In the genomic region with DNA sequence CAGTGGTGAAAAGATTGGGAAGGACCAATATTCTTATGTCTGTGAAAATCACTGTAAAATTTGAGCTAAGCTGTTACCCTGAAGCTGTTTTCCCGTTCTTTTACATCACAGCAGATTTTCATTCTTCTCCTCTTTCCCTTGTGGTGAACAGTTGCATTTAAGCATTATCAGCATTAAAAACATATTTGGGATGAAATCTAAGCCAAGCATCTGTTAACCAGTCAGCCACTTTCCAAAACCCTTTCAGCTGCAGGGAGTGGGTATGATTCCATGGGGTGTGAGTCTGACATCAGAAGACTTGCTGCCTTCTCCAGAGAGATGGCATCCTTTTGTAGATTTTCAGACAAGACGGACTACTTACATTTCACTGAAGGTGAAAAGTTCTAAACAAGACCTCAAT, we compare ENCODE assay signal across 14 cellular contexts.
DNase-seq lines count a peak whose midpoint lies in the region; ATAC-seq and TF ChIP-seq lines count a peak whose summit lies in the region.
"Had no signal": no experiment of that assay in that cellular context is flagged by ENCODE, and none has a peak within 500 bp of the region (broad histone marks: within the 10 kb centered on the region; RNA-seq: fewer than 3 reads in every experiment).

No MANE protein-coding gene starts in this region.

- H3K9me3 ChIP-seq in Panc1 (ENCODE audit: control insufficient read depth, insufficient read depth, low read depth, low read length) = no peaks in the 10 kb centered on the region
- H3K9me3 ChIP-seq: ascending aorta, heart left ventricle had no signal

- no peaks in the 10 kb centered on the region for H3K9me3 Mint-ChIP-seq in stimulated activated memory B cell treated with anti-CD40 and anti-IgM and Interleukin-4, amounts not matched to agents 10 μg/mL and 1 μg/mL and 100 μg/mL, for 72 hours
- H3K9me3 Mint-ChIP-seq: activated T-cell treated with anti-CD3 and anti-CD28 coated beads, Interleukin-2, amount 50 U/mL, for 72 hours; naive thymus-derived CD4-positive, alpha-beta T cell had no signal

- TSS peak; percentile 9 for BruUV-seq in Panc1 (replicated peaks; lab: Mats Ljungman, UMichigan)

- H3K4me3 ChIP-seq in Panc1 (ENCODE audit: low read depth in 2 of 2, low read length in 2 of 2) = no peak overlapping the region
- H3K4me3 ChIP-seq: ascending aorta, heart left ventricle had no signal

- intact Hi-C loops in Panc1 (cut with micrococcal nuclease; ENCODE audit: unreplicated experiment) = no loop called here

- H3K36me3 Mint-ChIP-seq in stimulated activated memory B cell treated with anti-CD40 and anti-IgM and Interleukin-4, amounts not matched to agents 10 μg/mL and 1 μg/mL and 100 μg/mL, for 72 hours = no peaks in the 10 kb centered on the region
- H3K36me3 Mint-ChIP-seq: naive thymus-derived CD4-positive, alpha-beta T cell had no signal

- POLR2A ChIA-PET in Panc1 (lab: Charles Lee) = no interaction called here

- no peaks in the 10 kb centered on the region for H3K27me3 ChIP-seq in Panc1 (ENCODE audit: control insufficient read depth, insufficient read depth, low read length)
- H3K27me3 ChIP-seq: ascending aorta, heart left ventricle had no signal

- no peaks in the 10 kb centered on the region; the same call in 1 of the 2 replicates for H3K36me3 ChIP-seq in Panc1 (ENCODE audit: control insufficient read depth, insufficient read depth, low read length)
- H3K36me3 ChIP-seq: ascending aorta, heart left ventricle had no signal

- H3K4me3 Mint-ChIP-seq in stimulated activated memory B cell treated with anti-CD40 and anti-IgM and Interleukin-4, amounts not matched to agents 10 μg/mL and 1 μg/mL and 100 μg/mL, for 72 hours = no peak overlapping the region
- H3K4me3 Mint-ChIP-seq: activated T-cell treated with anti-CD3 and anti-CD28 coated beads, Interleukin-2, amount 50 U/mL, for 72 hours; naive thymus-derived CD4-positive, alpha-beta T cell had no signal

- H3K27ac ChIP-seq in Panc1 (ENCODE audit: low read length) = peak overlapping the region; percentile 86
- H3K27ac ChIP-seq: ascending aorta, heart left ventricle had no signal

- peaks cover 81% of the 10 kb centered on the region for H3K4me1 Mint-ChIP-seq in stimulated activated memory B cell treated with anti-CD40 and anti-IgM and Interleukin-4, amounts not matched to agents 10 μg/mL and 1 μg/mL and 100 μg/mL, for 72 hours
- H3K4me1 Mint-ChIP-seq: naive thymus-derived CD4-positive, alpha-beta T cell had no signal

- in situ Hi-C loops in Panc1 (cut with HindIII; ENCODE audit: low pct_unique_long_range_greater_than_20kb, low sequenced_read_pairs) = no loop called here

- peak overlapping the region; percentile 5 for H3K27ac Mint-ChIP-seq in stimulated activated memory B cell treated with anti-CD40 and anti-IgM and Interleukin-4, amounts not matched to agents 10 μg/mL and 1 μg/mL and 100 μg/mL, for 72 hours
- H3K27ac Mint-ChIP-seq: activated T-cell treated with anti-CD3 and anti-CD28 coated beads, Interleukin-2, amount 50 U/mL, for 72 hours; naive thymus-derived CD4-positive, alpha-beta T cell had no signal

- peak; percentile 72 for DNase-seq in GM03348 (ENCODE audit: low spot score)
- DNase-seq in Panc1 (ENCODE audit: low read depth, low spot score) = no peak
- peak; percentile 74 for DNase-seq in fibroblast of gingiva (ENCODE audit: low read depth)
- no peak for DNase-seq in NOMO-1 treated with DMSO at 0.1 percent for 48 hours (lab: John Stamatoyannopoulos, UW; ENCODE audit: unreplicated experiment)
- DNase-seq in OCI-M2 (lab: John Stamatoyannopoulos, UW; ENCODE audit: unreplicated experiment) = no peak
- no peak for DNase-seq in GOT3 (lab: John Stamatoyannopoulos, UW)
- DNase-seq: activated CD4-positive, alpha-beta T cell treated with anti-CD3 and anti-CD28 coated beads for 48 hours; activated T-cell treated with anti-CD3 and anti-CD28 coated beads, Interleukin-2, amount 50 U/mL, for 72 hours; effector memory CD4-positive, alpha-beta T cell; heart left ventricle; MM.1S; naive thymus-derived CD4-positive, alpha-beta T cell had no signal

- no peaks in the 10 kb centered on the region for H3K27me3 Mint-ChIP-seq in stimulated activated memory B cell treated with anti-CD40 and anti-IgM and Interleukin-4, amounts not matched to agents 10 μg/mL and 1 μg/mL and 100 μg/mL, for 72 hours

- no peak for TF ChIP-seq CTCF in Panc1 (IDR thresholded peaks at IDR 0.05)

- CTCF ChIA-PET in Panc1 (lab: Charles Lee) = no interaction called here

- peaks cover 99% of the 10 kb centered on the region for H3K4me1 ChIP-seq in Panc1 (ENCODE audit: control insufficient read depth, insufficient read depth, low read length)

- ATAC-seq in Panc1 = no peak
- ATAC-seq in stimulated activated memory B cell treated with anti-CD40 and anti-IgM and Interleukin-4, amounts not matched to agents 10 μg/mL and 1 μg/mL and 100 μg/mL, for 72 hours = no peak
- ATAC-seq: activated T-cell treated with anti-CD3 and anti-CD28 coated beads, Interleukin-2, amount 50 U/mL, for 72 hours; heart left ventricle; naive thymus-derived CD4-positive, alpha-beta T cell had no signal

Comparison
In these comparisons a context has a peak if more than half of its experiments do, and no peak if none do; other contexts are left out.
1. DNase-seq: peak in GM03348 (single experiment) and fibroblast of gingiva (single experiment); none in Panc1 (single experiment), NOMO-1 treated with DMSO at 0.1 percent for 48 hours (single experiment), OCI-M2 (single experiment) and GOT3 (single experiment).